ENCODE assay signal across 28 cellular contexts in genomic region chr19:14322889-14323463, GRCh38.
"Had no signal": no experiment of that assay in that cellular context is flagged by ENCODE, and none has a peak within 500 bp of the region (broad histone marks: within the 10 kb centered on the region; RNA-seq: fewer than 3 reads in every experiment).

No MANE protein-coding gene starts in this region.

- H3K4me1 Mint-ChIP-seq: naive B cell, neural crest cell had no signal

- H3K27me3 ChIP-seq: dorsolateral prefrontal cortex, esophagus muscularis mucosa, neutrophil, right atrium auricular region, sigmoid colon, testis had no signal

- H3K27me3 Mint-ChIP-seq: naive B cell; natural killer cell treated with Interleukin-12 subunit alpha and Interleukin-12 subunit beta and Interleukin-15 and Interleukin-18, amount 100 ng/mL, for 72 hours had no signal

- H3K27ac ChIP-seq: dorsolateral prefrontal cortex, esophagus muscularis mucosa, foreskin keratinocyte, heart right ventricle, left lung, neutrophil, parathyroid adenoma, prostate gland, right atrium auricular region, sigmoid colon, testis, tibial artery had no signal

- H3K9me3 Mint-ChIP-seq: natural killer cell treated with Interleukin-12 subunit alpha and Interleukin-12 subunit beta and Interleukin-15 and Interleukin-18, amount 100 ng/mL, for 72 hours; neural crest cell; stimulated activated effector memory CD8-positive, alpha-beta T cell treated with anti-CD3 and anti-CD28 coated beads, Interleukin-12 subunit alpha, Interleukin-12 subunit beta, amount 100 ng/mL, for 72 hours had no signal

- H3K36me3 ChIP-seq: esophagus muscularis mucosa, heart right ventricle, left lung, neutrophil, prostate gland, right atrium auricular region, sigmoid colon, tibial artery had no signal

- H3K27ac Mint-ChIP-seq: mesothelial cell of epicardium; natural killer cell treated with Interleukin-12 subunit alpha and Interleukin-12 subunit beta and Interleukin-15 and Interleukin-18, amount 100 ng/mL, for 72 hours; stimulated activated effector memory CD8-positive, alpha-beta T cell treated with anti-CD3 and anti-CD28 coated beads, Interleukin-12 subunit alpha, Interleukin-12 subunit beta, amount 100 ng/mL, for 72 hours; type B pancreatic cell had no signal

- H2AFZ ChIP-seq: parathyroid adenoma had no signal

- H3K36me3 Mint-ChIP-seq: naive B cell; natural killer cell treated with Interleukin-12 subunit alpha and Interleukin-12 subunit beta and Interleukin-15 and Interleukin-18, amount 100 ng/mL, for 72 hours; stimulated activated effector memory CD8-positive, alpha-beta T cell treated with anti-CD3 and anti-CD28 coated beads, Interleukin-12 subunit alpha, Interleukin-12 subunit beta, amount 100 ng/mL, for 72 hours had no signal

- H3K9me3 ChIP-seq: neutrophil, prostate gland, testis had no signal

- H3K4me3 ChIP-seq: dorsolateral prefrontal cortex, esophagus muscularis mucosa, heart right ventricle, left lung, mucosa of descending colon, prostate gland, right atrium auricular region, sigmoid colon, testis, tibial artery had no signal

- H3K79me2 ChIP-seq: parathyroid adenoma had no signal

- H3K4me3 Mint-ChIP-seq: mesothelial cell of epicardium; naive B cell; natural killer cell treated with Interleukin-12 subunit alpha and Interleukin-12 subunit beta and Interleukin-15 and Interleukin-18, amount 100 ng/mL, for 72 hours; neural crest cell; stimulated activated effector memory CD8-positive, alpha-beta T cell treated with anti-CD3 and anti-CD28 coated beads, Interleukin-12 subunit alpha, Interleukin-12 subunit beta, amount 100 ng/mL, for 72 hours; type B pancreatic cell had no signal

- DNase-seq: dorsolateral prefrontal cortex; effector CD4-positive, alpha-beta T cell; foreskin keratinocyte; glutamatergic neuron; heart right ventricle; hippocampal formation; left cardiac atrium; left lung; mesenchymal stem cell; mucosa of descending colon; naive B cell; sigmoid colon; stimulated activated CD4-positive, alpha-beta T cell treated with anti-CD3 and anti-CD28 coated beads, Interleukin-2, amount 100 ng/mL, for 24 hours; stimulated activated CD4-positive, alpha-beta T cell treated with anti-CD3 and anti-CD28 coated beads, Interleukin-4, amount 100 ng/mL, for 24 hours; stimulated activated naive CD8-positive, alpha-beta T cell treated with anti-CD3 and anti-CD28 coated beads, Interleukin-15, Interleukin-2, amounts not matched to agents 100 U/mL and 50 U/mL, for 24 hours; substantia nigra; testis; tibial artery had no signal

- H3K4me1 ChIP-seq: esophagus muscularis mucosa, foreskin keratinocyte, heart right ventricle, left lung, parathyroid adenoma, prostate gland, right atrium auricular region, sigmoid colon, testis, tibial artery had no signal

- ATAC-seq: foreskin keratinocyte; heart right ventricle; left cardiac atrium; left lung; mucosa of descending colon; natural killer cell treated with Interleukin-12 subunit alpha and Interleukin-12 subunit beta and Interleukin-15 and Interleukin-18, amount 100 ng/mL, for 72 hours; stimulated activated effector memory CD8-positive, alpha-beta T cell treated with anti-CD3 and anti-CD28 coated beads, Interleukin-12 subunit alpha, Interleukin-12 subunit beta, amount 100 ng/mL, for 72 hours; stimulated activated naive CD8-positive, alpha-beta T cell treated with anti-CD3 and anti-CD28 coated beads, Interleukin-15, Interleukin-2, amounts not matched to agents 100 U/mL and 50 U/mL, for 24 hours had no signal
